ENCODE assay signal across 8 cellular contexts in the genomic region with DNA sequence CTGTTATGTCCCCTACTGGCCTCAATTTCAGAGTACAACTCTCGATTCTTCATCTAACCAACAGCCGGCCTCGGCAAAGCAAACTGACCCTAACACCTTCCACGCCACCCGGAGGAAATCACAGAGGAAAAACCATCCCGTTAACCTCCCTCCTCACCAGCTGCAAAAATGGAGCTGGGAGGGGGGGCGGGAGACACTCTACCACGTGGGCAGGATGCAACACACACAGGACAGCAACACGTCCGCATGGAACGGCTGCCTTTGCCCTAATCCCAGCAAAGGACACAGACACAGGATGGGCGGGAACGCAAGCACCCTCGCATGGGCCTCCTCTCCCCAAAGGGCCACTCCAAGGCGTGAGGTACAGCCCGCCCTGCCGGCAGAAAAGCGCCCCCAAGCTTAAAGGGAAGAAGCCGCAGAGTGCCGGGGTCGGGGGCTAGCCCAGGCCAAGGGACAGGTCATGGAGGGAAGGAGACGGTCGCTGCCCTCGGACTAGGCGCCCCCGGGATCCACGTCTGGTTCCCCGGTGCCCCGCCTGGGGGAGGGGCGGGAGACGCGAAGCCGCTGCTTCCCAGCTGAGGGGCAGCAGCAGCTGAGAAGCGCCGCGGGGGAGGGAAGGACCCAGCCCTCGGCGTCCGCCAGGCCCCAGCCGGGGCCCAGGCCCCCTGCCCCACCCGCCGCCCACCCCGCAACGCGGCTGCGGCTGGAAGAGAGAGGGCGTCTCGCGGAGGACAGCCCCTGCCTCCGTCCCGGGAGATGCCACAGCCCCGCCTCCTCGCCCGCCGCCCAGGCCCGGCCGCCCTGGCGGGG. TPM values are rescaled to one million over a fixed set of nuclear protein-coding genes. Genes with fewer than 3 reads are reported as not detected.
DNase-seq lines count a peak whose midpoint lies in the region; ATAC-seq and TF ChIP-seq lines count a peak whose summit lies in the region.

No MANE protein-coding gene starts in this region.

- DNase-seq in AG08395 (ENCODE audit: low spot score) (peak; percentile 67), GM13976 (ENCODE audit: low spot score) (peak; percentile 53), NCI-H2029 treated with DMSO at 0.1 percent for 48 hours (lab: John Stamatoyannopoulos, UW) (peak; percentile 62), fibroblast of gingiva (ENCODE audit: low read depth) (peak; percentile 68), myocyte (ENCODE audit: low read depth) (peak; percentile 64), suprapubic skin (ENCODE audit: low spot score in 2 of 2) (peak; percentile 77 to 78)
- DNase-seq in activated CD4-positive, alpha-beta T cell treated with anti-CD3 and anti-CD28 coated beads, Interleukin-2, amount 50 U/mL, for 1 hour: peak; percentile 19

- H3K36me3 ChIP-seq in suprapubic skin: no peaks in the 10 kb centered on the region

- TF ChIP-seq POLR2A in suprapubic skin (IDR thresholded peaks at IDR 0.05): no peak

- peak overlapping the region; percentile 79 for H3K4me3 ChIP-seq in suprapubic skin

- TF ChIP-seq CTCF in GM13976 (IDR thresholded peaks at IDR 0.05; ENCODE audit: borderline replicate concordance, control extremely low read depth, extremely low read depth, insufficient read depth, missing control alignments): peak; percentile 24
- no peak for TF ChIP-seq CTCF in suprapubic skin (IDR thresholded peaks at IDR 0.05)

- no peaks in the 10 kb centered on the region for H3K9me3 ChIP-seq in suprapubic skin

- peak; percentile 46 for ATAC-seq in HG02852 (IDR thresholded peaks at IDR 0.05; ENCODE audit: unreplicated experiment)

- 1% methylated on average over 21 of the region's 58 CpGs for WGBS in suprapubic skin

- TF ChIP-seq EP300 in suprapubic skin (IDR thresholded peaks at IDR 0.05): no peak

- in situ Hi-C loops in GM13976 (cut with MboI; ENCODE audit: low sequenced_read_pairs, unreplicated experiment): loop anchor here (25.0 kb wide), 1 partner anchor 403 kb away; a partner anchor contains a TSS

- H3K27ac ChIP-seq in suprapubic skin: peak overlapping the region; percentile 90

- H3K4me1 ChIP-seq in suprapubic skin: peaks cover 38% of the 10 kb centered on the region

- no peaks in the 10 kb centered on the region for H3K27me3 ChIP-seq in suprapubic skin

RNA-seq across cellular contexts. Expression of a gene that starts 0.6 kb away (rescaled TPM):
- 45.1 and 47.4 TPM in 2 replicates for total RNA-seq in myocyte
- 20.5 TPM for polyA plus RNA-seq in myocyte (2012)
- 10 to 100 TPM; 37.0 to 71.0 (median 41.1) TPM for total RNA-seq in suprapubic skin

RNA-seq across cellular contexts. Expression of a gene that starts 46.1 kb away (rescaled TPM):
- total RNA-seq in myocyte: not detected in 2 replicates
- polyA plus RNA-seq in myocyte (2012): not detected
- under 1 TPM; 0.11 to 0.93 (median 0.54) TPM for total RNA-seq in suprapubic skin

Comparison
In these comparisons a context has a peak if more than half of its experiments do, and no peak if none do; other contexts are left out.
1. Peak in every context shown above with its lines: DNase-seq, ATAC-seq, H3K4me3 ChIP-seq and H3K27ac ChIP-seq.
2. DNase-seq: peak in every context shown above with its lines; median percentile 78 in suprapubic skin; 68 in fibroblast of gingiva; 67 in AG08395; 64 in myocyte; 62 in NCI-H2029 treated with DMSO at 0.1 percent for 48 hours; 53 in GM13976; 19 in activated CD4-positive, alpha-beta T cell treated with anti-CD3 and anti-CD28 coated beads, Interleukin-2, amount 50 U/mL, for 1 hour.